Comparison of ENCODE assay signal across 14 cellular contexts in genomic region chr20:51306081-51306480, GRCh38.
"Had no signal": no experiment of that assay in that cellular context is flagged by ENCODE, and none has a peak within 500 bp of the region (broad histone marks: within the 10 kb centered on the region; RNA-seq: fewer than 3 reads in every experiment).

No MANE protein-coding gene starts in this region.

- H3K4me1 Mint-ChIP-seq: central memory CD8-positive, alpha-beta T cell; stimulated activated memory B cell treated with anti-CD40 and anti-IgM and Interleukin-4, amounts not matched to agents 10 μg/mL and 1 μg/mL and 100 μg/mL, for 72 hours had no signal

- H3K27me3 Mint-ChIP-seq: central memory CD8-positive, alpha-beta T cell had no signal

- H3K4me3 Mint-ChIP-seq: activated naive CD8-positive, alpha-beta T cell; activated T-cell treated with anti-CD3 and anti-CD28 coated beads, Interleukin-2, amount 50 U/mL, for 4 hours; central memory CD8-positive, alpha-beta T cell; memory B cell; nephron progenitor cell; stimulated activated memory B cell treated with anti-CD40 and anti-IgM and Interleukin-4, amounts not matched to agents 10 μg/mL and 1 μg/mL and 100 μg/mL, for 72 hours had no signal

- H3K27ac ChIP-seq: breast epithelium, stomach, suprapubic skin, transverse colon, uterus had no signal

- H3K27ac Mint-ChIP-seq: activated naive CD8-positive, alpha-beta T cell; activated T-helper 2 cell treated with anti-CD3 and anti-CD28 coated beads, Interferon-gamma antibody, Interleukin-2, Interleukin-4, amounts not matched to agents 10 μg/mL and 5 μg/mL and 100 μg/mL, durations not matched to agents 14 hours and 24 hours and 36 hours; memory B cell; nephron progenitor cell; stimulated activated memory B cell treated with anti-CD40 and anti-IgM and Interleukin-4, amounts not matched to agents 10 μg/mL and 1 μg/mL and 100 μg/mL, for 72 hours had no signal

- H3K36me3 ChIP-seq: breast epithelium, stomach, suprapubic skin, transverse colon, uterus had no signal

- H3K4me3 ChIP-seq: breast epithelium, mucosa of descending colon, smooth muscle cell, stomach, suprapubic skin, transverse colon, uterus had no signal

- H3K4me2 ChIP-seq: smooth muscle cell had no signal

- H3K4me1 ChIP-seq: breast epithelium, suprapubic skin, uterus had no signal

- H3K36me3 Mint-ChIP-seq: activated naive CD8-positive, alpha-beta T cell; memory B cell; stimulated activated memory B cell treated with anti-CD40 and anti-IgM and Interleukin-4, amounts not matched to agents 10 μg/mL and 1 μg/mL and 100 μg/mL, for 72 hours had no signal

- H3K9me3 ChIP-seq: mucosa of descending colon, suprapubic skin, transverse colon, uterus had no signal

- H3K9me3 Mint-ChIP-seq: activated T-cell treated with anti-CD3 and anti-CD28 coated beads, Interleukin-2, amount 50 U/mL, for 4 hours; central memory CD8-positive, alpha-beta T cell had no signal

- H3K27me3 ChIP-seq: breast epithelium, suprapubic skin, uterus had no signal
